Comparison of ENCODE assay signal across 27 cellular contexts in genomic region chr5:35485487-35485886, GRCh38.
"Had no signal": no experiment of that assay in that cellular context is flagged by ENCODE, and none has a peak within 500 bp of the region (broad histone marks: within the 10 kb centered on the region; RNA-seq: fewer than 3 reads in every experiment).

No MANE protein-coding gene starts in this region.

- H3K9me3 ChIP-seq: left lung, ovary, prostate gland, sigmoid colon, spleen, suprapubic skin, thoracic aorta, tibial artery, upper lobe of right lung had no signal

- H3K27me3 ChIP-seq: left lung, ovary, sigmoid colon, spleen, suprapubic skin, tibial artery, upper lobe of right lung had no signal

- DNase-seq: hypothalamus; immature natural killer cell; kidney; left colon; left lung; mesendoderm; naive B cell; natural killer cell; ovary; posterior cingulate gyrus; retina; right cardiac atrium; sigmoid colon; small intestine; spleen; stimulated activated CD4-positive, alpha-beta T cell treated with anti-CD3 and anti-CD28 coated beads, Interleukin-4, amount 100 ng/mL, for 24 hours; stimulated activated naive CD4-positive, alpha-beta T cell; tibial artery; trophoblast cell; upper lobe of right lung had no signal

- FAIRE-seq: islet of Langerhans, kidney, small intestine, urothelium cell line had no signal

- H3K4me1 ChIP-seq: prostate gland, tibial artery, upper lobe of right lung had no signal

- ATAC-seq: left colon; left lung; natural killer cell; right cardiac atrium; stimulated activated effector memory CD8-positive, alpha-beta T cell treated with anti-CD3 and anti-CD28 coated beads, Interleukin-12 subunit alpha, Interleukin-12 subunit beta, amount 100 ng/mL, for 72 hours; upper lobe of right lung had no signal

- H3K4me3 ChIP-seq: left lung, lung, ovary, prostate gland, sigmoid colon, spleen, suprapubic skin, thoracic aorta, tibial artery, upper lobe of right lung had no signal

- H3K36me3 ChIP-seq: left lung, ovary, prostate gland, sigmoid colon, spleen, suprapubic skin, thoracic aorta, tibial artery, upper lobe of right lung had no signal

- H3K27ac ChIP-seq: left lung, ovary, prostate gland, sigmoid colon, spleen, suprapubic skin, thoracic aorta, tibial artery, upper lobe of right lung had no signal
